2 cellular contexts compared by ENCODE assay signal in the genomic region with DNA sequence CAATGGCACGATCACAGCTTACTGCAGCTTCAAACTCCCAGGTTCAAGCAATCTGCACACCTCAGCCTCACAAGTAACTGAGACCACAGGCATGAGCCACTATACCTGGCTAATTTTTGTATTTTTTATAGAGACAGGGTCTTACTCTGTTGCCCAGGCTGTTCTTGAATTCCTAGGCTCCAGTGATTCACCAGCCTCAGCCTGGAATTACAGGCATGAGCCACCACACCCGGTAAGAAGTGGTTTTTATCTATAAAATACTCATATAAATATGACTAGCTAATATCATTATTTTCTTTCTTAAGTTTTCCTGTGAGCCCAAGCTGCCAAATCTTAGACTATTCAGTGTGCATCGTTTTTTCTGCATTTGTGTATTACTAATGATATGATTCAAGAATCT.
TF ChIP-seq lines count a peak whose summit lies in the region.

No MANE protein-coding gene starts in this region.

TF ChIP-seq in SK-N-SH, 30 proteins besides CTCF, POLR2A, EP300 and RAD21:
- TF ChIP-seq, protein P1, sequence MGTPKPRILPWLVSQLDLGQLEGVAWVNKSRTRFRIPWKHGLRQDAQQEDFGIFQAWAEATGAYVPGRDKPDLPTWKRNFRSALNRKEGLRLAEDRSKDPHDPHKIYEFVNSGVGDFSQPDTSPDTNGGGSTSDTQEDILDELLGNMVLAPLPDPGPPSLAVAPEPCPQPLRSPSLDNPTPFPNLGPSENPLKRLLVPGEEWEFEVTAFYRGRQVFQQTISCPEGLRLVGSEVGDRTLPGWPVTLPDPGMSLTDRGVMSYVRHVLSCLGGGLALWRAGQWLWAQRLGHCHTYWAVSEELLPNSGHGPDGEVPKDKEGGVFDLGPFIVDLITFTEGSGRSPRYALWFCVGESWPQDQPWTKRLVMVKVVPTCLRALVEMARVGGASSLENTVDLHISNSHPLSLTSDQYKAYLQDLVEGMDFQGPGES (IDR thresholded peaks at IDR 0.05; ENCODE audit: low read depth, low read length) = no peak
- TF ChIP-seq FOSL2 (IDR thresholded peaks at IDR 0.05; ENCODE audit: borderline replicate concordance, low read depth) (no peak; the same call in 1 of the 2 replicates), NFIC (IDR thresholded peaks at IDR 0.05; ENCODE audit: borderline replicate concordance) (no peak), TAF1 (IDR thresholded peaks at IDR 0.05; ENCODE audit: borderline replicate concordance, low read depth, low read length) (no peak), ELF1 (IDR thresholded peaks at IDR 0.05) (no peak), RCOR1 (IDR thresholded peaks at IDR 0.05; ENCODE audit: low read length) (no peak), YY1 (IDR thresholded peaks at IDR 0.05; ENCODE audit: low read depth) (no peak), FOXM1 (IDR thresholded peaks at IDR 0.05; ENCODE audit: low read depth) (no peak), TCF12 (IDR thresholded peaks at IDR 0.05) (no peak), RFX5 (IDR thresholded peaks at IDR 0.05; ENCODE audit: low read length) (no peak)
- TF ChIP-seq, protein P2, sequence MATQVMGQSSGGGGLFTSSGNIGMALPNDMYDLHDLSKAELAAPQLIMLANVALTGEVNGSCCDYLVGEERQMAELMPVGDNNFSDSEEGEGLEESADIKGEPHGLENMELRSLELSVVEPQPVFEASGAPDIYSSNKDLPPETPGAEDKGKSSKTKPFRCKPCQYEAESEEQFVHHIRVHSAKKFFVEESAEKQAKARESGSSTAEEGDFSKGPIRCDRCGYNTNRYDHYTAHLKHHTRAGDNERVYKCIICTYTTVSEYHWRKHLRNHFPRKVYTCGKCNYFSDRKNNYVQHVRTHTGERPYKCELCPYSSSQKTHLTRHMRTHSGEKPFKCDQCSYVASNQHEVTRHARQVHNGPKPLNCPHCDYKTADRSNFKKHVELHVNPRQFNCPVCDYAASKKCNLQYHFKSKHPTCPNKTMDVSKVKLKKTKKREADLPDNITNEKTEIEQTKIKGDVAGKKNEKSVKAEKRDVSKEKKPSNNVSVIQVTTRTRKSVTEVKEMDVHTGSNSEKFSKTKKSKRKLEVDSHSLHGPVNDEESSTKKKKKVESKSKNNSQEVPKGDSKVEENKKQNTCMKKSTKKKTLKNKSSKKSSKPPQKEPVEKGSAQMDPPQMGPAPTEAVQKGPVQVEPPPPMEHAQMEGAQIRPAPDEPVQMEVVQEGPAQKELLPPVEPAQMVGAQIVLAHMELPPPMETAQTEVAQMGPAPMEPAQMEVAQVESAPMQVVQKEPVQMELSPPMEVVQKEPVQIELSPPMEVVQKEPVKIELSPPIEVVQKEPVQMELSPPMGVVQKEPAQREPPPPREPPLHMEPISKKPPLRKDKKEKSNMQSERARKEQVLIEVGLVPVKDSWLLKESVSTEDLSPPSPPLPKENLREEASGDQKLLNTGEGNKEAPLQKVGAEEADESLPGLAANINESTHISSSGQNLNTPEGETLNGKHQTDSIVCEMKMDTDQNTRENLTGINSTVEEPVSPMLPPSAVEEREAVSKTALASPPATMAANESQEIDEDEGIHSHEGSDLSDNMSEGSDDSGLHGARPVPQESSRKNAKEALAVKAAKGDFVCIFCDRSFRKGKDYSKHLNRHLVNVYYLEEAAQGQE (IDR thresholded peaks at IDR 0.05; ENCODE audit: low read depth, low read length) = no peak
- TF ChIP-seq, protein P3, sequence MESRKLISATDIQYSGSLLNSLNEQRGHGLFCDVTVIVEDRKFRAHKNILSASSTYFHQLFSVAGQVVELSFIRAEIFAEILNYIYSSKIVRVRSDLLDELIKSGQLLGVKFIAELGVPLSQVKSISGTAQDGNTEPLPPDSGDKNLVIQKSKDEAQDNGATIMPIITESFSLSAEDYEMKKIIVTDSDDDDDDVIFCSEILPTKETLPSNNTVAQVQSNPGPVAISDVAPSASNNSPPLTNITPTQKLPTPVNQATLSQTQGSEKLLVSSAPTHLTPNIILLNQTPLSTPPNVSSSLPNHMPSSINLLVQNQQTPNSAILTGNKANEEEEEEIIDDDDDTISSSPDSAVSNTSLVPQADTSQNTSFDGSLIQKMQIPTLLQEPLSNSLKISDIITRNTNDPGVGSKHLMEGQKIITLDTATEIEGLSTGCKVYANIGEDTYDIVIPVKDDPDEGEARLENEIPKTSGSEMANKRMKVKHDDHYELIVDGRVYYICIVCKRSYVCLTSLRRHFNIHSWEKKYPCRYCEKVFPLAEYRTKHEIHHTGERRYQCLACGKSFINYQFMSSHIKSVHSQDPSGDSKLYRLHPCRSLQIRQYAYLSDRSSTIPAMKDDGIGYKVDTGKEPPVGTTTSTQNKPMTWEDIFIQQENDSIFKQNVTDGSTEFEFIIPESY (IDR thresholded peaks at IDR 0.05; ENCODE audit: borderline replicate concordance, low read depth) = no peak

TF ChIP-seq in SK-N-SH treated with all-trans-retinoic acid at 6 μM for 48 hours, 23 proteins besides CTCF, POLR2A, EP300 and RAD21 (continued from another document):
- TF ChIP-seq, protein P4, sequence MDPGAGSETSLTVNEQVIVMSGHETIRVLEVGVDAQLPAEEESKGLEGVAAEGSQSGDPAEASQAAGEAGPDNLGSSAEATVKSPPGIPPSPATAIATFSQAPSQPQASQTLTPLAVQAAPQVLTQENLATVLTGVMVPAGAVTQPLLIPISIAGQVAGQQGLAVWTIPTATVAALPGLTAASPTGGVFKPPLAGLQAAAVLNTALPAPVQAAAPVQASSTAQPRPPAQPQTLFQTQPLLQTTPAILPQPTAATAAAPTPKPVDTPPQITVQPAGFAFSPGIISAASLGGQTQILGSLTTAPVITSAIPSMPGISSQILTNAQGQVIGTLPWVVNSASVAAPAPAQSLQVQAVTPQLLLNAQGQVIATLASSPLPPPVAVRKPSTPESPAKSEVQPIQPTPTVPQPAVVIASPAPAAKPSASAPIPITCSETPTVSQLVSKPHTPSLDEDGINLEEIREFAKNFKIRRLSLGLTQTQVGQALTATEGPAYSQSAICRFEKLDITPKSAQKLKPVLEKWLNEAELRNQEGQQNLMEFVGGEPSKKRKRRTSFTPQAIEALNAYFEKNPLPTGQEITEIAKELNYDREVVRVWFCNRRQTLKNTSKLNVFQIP (CRISPR knock-in tag; IDR thresholded peaks at IDR 0.05; ENCODE audit: borderline replicate concordance, low read depth) = no peak
- TF ChIP-seq ZNF8 (CRISPR knock-in tag; IDR thresholded peaks at IDR 0.05) (no peak), PPARA (CRISPR knock-in tag; IDR thresholded peaks at IDR 0.05; ENCODE audit: borderline replicate concordance) (no peak), ZNF565 (CRISPR knock-in tag; conservative IDR thresholded peaks at IDR 0.05; ENCODE audit: low read depth) (no peak), OSR1 (CRISPR knock-in tag; IDR thresholded peaks at IDR 0.05) (no peak), ZNF70 (CRISPR knock-in tag; IDR thresholded peaks at IDR 0.05) (no peak), ZC3H10 (CRISPR knock-in tag; IDR thresholded peaks at IDR 0.05) (no peak), SNAI2 (CRISPR knock-in tag; IDR thresholded peaks at IDR 0.05) (no peak), TCF4 (CRISPR knock-in tag; IDR thresholded peaks at IDR 0.05; ENCODE audit: borderline replicate concordance) (no peak), TOX (CRISPR knock-in tag; IDR thresholded peaks at IDR 0.05; ENCODE audit: borderline replicate concordance) (no peak), BACH2 (CRISPR knock-in tag; IDR thresholded peaks at IDR 0.05; ENCODE audit: borderline replicate concordance) (no peak), ZFP3 (CRISPR knock-in tag; IDR thresholded peaks at IDR 0.05) (no peak), ESRRG (CRISPR knock-in tag; IDR thresholded peaks at IDR 0.05) (no peak), RARB (CRISPR knock-in tag; IDR thresholded peaks at IDR 0.05) (no peak)
- TF ChIP-seq, protein P5, sequence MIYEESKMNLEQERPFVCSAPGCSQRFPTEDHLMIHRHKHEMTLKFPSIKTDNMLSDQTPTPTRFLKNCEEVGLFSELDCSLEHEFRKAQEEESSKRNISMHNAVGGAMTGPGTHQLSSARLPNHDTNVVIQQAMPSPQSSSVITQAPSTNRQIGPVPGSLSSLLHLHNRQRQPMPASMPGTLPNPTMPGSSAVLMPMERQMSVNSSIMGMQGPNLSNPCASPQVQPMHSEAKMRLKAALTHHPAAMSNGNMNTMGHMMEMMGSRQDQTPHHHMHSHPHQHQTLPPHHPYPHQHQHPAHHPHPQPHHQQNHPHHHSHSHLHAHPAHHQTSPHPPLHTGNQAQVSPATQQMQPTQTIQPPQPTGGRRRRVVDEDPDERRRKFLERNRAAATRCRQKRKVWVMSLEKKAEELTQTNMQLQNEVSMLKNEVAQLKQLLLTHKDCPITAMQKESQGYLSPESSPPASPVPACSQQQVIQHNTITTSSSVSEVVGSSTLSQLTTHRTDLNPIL (CRISPR knock-in tag; IDR thresholded peaks at IDR 0.05; ENCODE audit: low read depth) = no peak
- TF ChIP-seq, protein P6, sequence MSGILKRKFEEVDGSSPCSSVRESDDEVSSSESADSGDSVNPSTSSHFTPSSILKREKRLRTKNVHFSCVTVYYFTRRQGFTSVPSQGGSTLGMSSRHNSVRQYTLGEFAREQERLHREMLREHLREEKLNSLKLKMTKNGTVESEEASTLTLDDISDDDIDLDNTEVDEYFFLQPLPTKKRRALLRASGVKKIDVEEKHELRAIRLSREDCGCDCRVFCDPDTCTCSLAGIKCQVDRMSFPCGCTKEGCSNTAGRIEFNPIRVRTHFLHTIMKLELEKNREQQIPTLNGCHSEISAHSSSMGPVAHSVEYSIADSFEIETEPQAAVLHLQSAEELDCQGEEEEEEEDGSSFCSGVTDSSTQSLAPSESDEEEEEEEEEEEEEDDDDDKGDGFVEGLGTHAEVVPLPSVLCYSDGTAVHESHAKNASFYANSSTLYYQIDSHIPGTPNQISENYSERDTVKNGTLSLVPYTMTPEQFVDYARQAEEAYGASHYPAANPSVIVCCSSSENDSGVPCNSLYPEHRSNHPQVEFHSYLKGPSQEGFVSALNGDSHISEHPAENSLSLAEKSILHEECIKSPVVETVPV (CRISPR knock-in tag; IDR thresholded peaks at IDR 0.05) = no peak
TF ChIP-seq in SK-N-SH treated with all-trans-retinoic acid at 6 μM for 48 hours: peak in this region for 0.
